1 cellular context compared by ENCODE assay signal in the genomic region with DNA sequence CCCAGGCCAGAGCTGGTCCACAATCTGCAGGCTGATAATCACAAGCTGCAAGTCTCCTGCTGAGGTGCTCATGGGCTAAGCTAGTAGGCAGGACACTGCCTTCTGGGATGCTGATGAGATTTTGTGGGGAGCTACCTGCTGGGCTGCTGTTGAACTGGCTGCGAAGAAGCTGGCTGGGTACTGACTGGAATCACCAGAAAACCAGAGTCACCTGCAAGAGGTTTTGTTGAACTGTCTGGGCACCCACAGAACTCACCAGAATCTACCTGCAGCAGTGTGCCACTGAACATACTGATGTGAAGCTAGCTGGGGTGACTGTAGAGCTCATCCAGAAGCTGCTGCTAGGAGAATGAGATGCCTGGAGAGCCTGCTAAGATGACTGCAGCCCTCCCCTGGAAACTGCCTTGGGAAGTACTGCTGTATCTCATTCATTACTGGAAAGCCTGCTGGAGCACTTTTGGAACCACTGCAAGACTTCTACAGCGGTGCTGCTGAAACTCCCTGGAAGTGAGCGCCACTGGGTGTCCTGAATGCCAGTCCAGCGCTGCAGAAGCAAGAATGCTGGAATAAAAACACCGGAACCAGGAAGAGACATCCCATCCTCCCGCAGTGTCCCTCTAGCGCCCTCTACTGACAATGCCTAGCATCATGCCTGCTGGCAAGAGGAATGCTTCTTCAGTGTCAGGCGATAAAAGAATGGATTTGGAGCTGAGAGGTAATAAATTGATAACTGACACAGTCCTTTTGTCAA.
A peak's percentile ranks its signal among the peaks of the same experiment; 100 is the strongest.
TF ChIP-seq lines count a peak whose summit lies in the region.

No MANE protein-coding gene starts in this region.

TF ChIP-seq in HepG2, 621 proteins besides CTCF, POLR2A, EP300 and RAD21 (continued from another document and continues in another):
- TF ChIP-seq ONECUT2 (CRISPR knock-in tag; IDR thresholded peaks at IDR 0.05) (no peak), SMARCE1 (IDR thresholded peaks at IDR 0.05; ENCODE audit: borderline replicate concordance) (no peak), KDM1A (CRISPR knock-in tag; IDR thresholded peaks at IDR 0.05) (0 out of 2 replicates have a peak, but pooled peaks have one; percentile 48), SRSF1 (optimal IDR thresholded peaks at IDR 0.05; ENCODE audit: low read depth, low read length) (no peak), DBP (CRISPR knock-in tag; IDR thresholded peaks at IDR 0.05; ENCODE audit: not compliant biosample characterization) (no peak), ZNF407 (CRISPR knock-in tag; IDR thresholded peaks at IDR 0.05; ENCODE audit: not compliant biosample characterization) (peak; percentile 52), ZBTB3 (CRISPR knock-in tag; IDR thresholded peaks at IDR 0.05; ENCODE audit: borderline replicate concordance, low read depth) (no peak), TBX3 (IDR thresholded peaks at IDR 0.05; ENCODE audit: borderline replicate concordance) (no peak), PCBP2 (optimal IDR thresholded peaks at IDR 0.05; ENCODE audit: low read depth, low read length, poor library complexity, severe bottlenecking) (no peak), NRL (CRISPR knock-in tag; IDR thresholded peaks at IDR 0.05; ENCODE audit: borderline replicate concordance) (peak; percentile 17; the same call in 1 of the 2 replicates), ZNF441 (CRISPR knock-in tag; IDR thresholded peaks at IDR 0.05; ENCODE audit: borderline replicate concordance) (no peak), ZNF781 (CRISPR knock-in tag; IDR thresholded peaks at IDR 0.05; ENCODE audit: borderline replicate concordance, not compliant biosample characterization) (peak; percentile 83), TARDBP (CRISPR knock-in tag; IDR thresholded peaks at IDR 0.05) (0 out of 2 replicates have a peak, but pooled peaks have one; percentile 35), MIER3 (CRISPR knock-in tag; IDR thresholded peaks at IDR 0.05; ENCODE audit: borderline replicate concordance) (no peak), FLYWCH1 (CRISPR knock-in tag; IDR thresholded peaks at IDR 0.05) (no peak), NR2F1 (CRISPR knock-in tag; IDR thresholded peaks at IDR 0.05) (no peak), HOMEZ (CRISPR knock-in tag; IDR thresholded peaks at IDR 0.05; ENCODE audit: low read depth) (peak; percentile 64), REXO4 (CRISPR knock-in tag; IDR thresholded peaks at IDR 0.05; ENCODE audit: borderline replicate concordance) (no peak), ELK4 (CRISPR knock-in tag; IDR thresholded peaks at IDR 0.05; ENCODE audit: borderline replicate concordance) (no peak), ZBTB38 (CRISPR knock-in tag; IDR thresholded peaks at IDR 0.05) (peak; percentile 43; the same call in 1 of the 2 replicates), BCL6 (CRISPR knock-in tag; IDR thresholded peaks at IDR 0.05) (peak; percentile 32; the same call in 1 of the 2 replicates), ZNF839 (CRISPR knock-in tag; IDR thresholded peaks at IDR 0.05; ENCODE audit: borderline replicate concordance) (0 out of 2 replicates have a peak, but pooled peaks have one; percentile 54)
- TF ChIP-seq, protein P1, sequence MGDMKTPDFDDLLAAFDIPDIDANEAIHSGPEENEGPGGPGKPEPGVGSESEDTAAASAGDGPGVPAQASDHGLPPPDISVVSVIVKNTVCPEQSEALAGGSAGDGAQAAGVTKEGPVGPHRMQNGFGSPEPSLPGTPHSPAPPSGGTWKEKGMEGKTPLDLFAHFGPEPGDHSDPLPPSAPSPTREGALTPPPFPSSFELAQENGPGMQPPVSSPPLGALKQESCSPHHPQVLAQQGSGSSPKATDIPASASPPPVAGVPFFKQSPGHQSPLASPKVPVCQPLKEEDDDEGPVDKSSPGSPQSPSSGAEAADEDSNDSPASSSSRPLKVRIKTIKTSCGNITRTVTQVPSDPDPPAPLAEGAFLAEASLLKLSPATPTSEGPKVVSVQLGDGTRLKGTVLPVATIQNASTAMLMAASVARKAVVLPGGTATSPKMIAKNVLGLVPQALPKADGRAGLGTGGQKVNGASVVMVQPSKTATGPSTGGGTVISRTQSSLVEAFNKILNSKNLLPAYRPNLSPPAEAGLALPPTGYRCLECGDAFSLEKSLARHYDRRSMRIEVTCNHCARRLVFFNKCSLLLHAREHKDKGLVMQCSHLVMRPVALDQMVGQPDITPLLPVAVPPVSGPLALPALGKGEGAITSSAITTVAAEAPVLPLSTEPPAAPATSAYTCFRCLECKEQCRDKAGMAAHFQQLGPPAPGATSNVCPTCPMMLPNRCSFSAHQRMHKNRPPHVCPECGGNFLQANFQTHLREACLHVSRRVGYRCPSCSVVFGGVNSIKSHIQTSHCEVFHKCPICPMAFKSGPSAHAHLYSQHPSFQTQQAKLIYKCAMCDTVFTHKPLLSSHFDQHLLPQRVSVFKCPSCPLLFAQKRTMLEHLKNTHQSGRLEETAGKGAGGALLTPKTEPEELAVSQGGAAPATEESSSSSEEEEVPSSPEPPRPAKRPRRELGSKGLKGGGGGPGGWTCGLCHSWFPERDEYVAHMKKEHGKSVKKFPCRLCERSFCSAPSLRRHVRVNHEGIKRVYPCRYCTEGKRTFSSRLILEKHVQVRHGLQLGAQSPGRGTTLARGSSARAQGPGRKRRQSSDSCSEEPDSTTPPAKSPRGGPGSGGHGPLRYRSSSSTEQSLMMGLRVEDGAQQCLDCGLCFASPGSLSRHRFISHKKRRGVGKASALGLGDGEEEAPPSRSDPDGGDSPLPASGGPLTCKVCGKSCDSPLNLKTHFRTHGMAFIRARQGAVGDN (CRISPR knock-in tag; IDR thresholded peaks at IDR 0.05) = peak; percentile 15; the same call in 1 of the 2 replicates
- TF ChIP-seq, protein P2, sequence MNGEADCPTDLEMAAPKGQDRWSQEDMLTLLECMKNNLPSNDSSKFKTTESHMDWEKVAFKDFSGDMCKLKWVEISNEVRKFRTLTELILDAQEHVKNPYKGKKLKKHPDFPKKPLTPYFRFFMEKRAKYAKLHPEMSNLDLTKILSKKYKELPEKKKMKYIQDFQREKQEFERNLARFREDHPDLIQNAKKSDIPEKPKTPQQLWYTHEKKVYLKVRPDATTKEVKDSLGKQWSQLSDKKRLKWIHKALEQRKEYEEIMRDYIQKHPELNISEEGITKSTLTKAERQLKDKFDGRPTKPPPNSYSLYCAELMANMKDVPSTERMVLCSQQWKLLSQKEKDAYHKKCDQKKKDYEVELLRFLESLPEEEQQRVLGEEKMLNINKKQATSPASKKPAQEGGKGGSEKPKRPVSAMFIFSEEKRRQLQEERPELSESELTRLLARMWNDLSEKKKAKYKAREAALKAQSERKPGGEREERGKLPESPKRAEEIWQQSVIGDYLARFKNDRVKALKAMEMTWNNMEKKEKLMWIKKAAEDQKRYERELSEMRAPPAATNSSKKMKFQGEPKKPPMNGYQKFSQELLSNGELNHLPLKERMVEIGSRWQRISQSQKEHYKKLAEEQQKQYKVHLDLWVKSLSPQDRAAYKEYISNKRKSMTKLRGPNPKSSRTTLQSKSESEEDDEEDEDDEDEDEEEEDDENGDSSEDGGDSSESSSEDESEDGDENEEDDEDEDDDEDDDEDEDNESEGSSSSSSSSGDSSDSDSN (CRISPR knock-in tag; IDR thresholded peaks at IDR 0.05) = peak; percentile 24; the same call in 1 of the 2 replicates
- TF ChIP-seq, protein P3, sequence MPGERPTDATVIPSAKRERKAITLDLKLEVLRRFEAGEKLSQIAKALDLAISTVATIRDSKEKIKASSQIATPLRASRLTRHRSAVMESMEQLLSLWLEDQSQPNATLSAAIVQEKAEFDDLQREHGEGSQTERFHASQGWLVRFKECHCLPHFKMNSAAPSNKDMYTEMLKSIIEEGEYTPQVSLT (CRISPR knock-in tag; IDR thresholded peaks at IDR 0.05; ENCODE audit: borderline replicate concordance, low read depth) = no peak
- TF ChIP-seq, protein P4, sequence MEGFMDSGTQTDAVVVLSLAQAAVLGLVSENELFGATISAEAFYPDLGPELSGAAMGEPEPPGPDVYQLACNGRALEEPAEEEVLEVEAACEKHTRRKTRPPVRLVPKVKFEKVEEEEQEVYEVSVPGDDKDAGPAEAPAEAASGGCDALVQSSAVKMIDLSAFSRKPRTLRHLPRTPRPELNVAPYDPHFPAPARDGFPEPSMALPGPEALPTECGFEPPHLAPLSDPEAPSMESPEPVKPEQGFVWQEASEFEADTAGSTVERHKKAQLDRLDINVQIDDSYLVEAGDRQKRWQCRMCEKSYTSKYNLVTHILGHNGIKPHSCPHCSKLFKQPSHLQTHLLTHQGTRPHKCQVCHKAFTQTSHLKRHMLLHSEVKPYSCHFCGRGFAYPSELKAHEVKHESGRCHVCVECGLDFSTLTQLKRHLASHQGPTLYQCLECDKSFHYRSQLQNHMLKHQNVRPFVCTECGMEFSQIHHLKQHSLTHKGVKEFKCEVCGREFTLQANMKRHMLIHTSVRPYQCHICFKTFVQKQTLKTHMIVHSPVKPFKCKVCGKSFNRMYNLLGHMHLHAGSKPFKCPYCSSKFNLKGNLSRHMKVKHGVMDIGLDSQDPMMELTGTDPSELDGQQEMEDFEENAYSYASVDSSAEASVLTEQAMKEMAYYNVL (CRISPR knock-in tag; IDR thresholded peaks at IDR 0.05; ENCODE audit: borderline replicate concordance) = no peak
